ENCODE assay signal across 14 cellular contexts in the genomic region with DNA sequence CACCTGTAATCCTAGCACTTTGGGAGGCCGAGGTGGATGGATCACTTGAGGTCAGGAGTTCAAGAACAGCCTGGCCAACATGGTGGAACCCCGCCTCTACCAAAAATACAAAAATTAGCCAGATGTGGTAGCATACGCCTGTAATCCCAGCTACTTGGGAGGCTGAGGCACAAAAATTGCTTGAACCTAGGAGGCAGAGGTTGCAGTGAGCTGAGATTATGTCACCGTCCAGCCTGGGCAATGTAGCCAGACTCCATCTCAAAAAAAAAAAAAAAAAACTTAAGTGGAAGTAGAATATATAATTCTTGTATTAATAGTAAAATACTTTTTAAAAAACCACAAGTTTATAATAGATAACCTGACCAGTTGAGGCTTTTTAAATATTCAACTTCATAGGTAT. TPM values are rescaled to one million over a fixed set of nuclear protein-coding genes. Genes with fewer than 3 reads are reported as not detected.
"Had no signal": no experiment of that assay in that cellular context is flagged by ENCODE, and none has a peak within 500 bp of the region (broad histone marks: within the 10 kb centered on the region; RNA-seq: fewer than 3 reads in every experiment).

No MANE protein-coding gene starts in this region.

RNA-seq across cellular contexts. Expression of gene PLA2G12B, which starts 30.0 kb away (rescaled TPM):
- total RNA-seq: activated B cell treated with CpG ODN at 0.5 μM for 24 hours; activated CD4-positive, alpha-beta memory T cell treated with anti-CD3 and anti-CD28 coated beads for 36 hours; activated CD4-positive, alpha-beta memory T cell treated with anti-CD3 and anti-CD28 coated beads, Interleukin-2, amount 10 ng/mL, durations not matched to agents 7 days and 5 days; activated CD4-positive, alpha-beta T cell treated with anti-CD3 and anti-CD28 coated beads for 36 hours; activated CD4-positive, alpha-beta T cell treated with anti-CD3 and anti-CD28 coated beads, Interleukin-2, amount 10 ng/mL, durations not matched to agents 24 days and 14 days; activated CD4-positive, alpha-beta T cell treated with anti-CD3 and anti-CD28 coated beads, Interleukin-2, amount 10 ng/mL, durations not matched to agents 7 days and 5 days; activated CD8-positive, alpha-beta memory T cell treated with anti-CD3 and anti-CD28 coated beads for 36 hours; activated CD8-positive, alpha-beta memory T cell treated with anti-CD3 and anti-CD28 coated beads, Interleukin-2, amount 10 ng/mL, durations not matched to agents 7 days and 5 days; activated CD8-positive, alpha-beta T cell treated with anti-CD3 and anti-CD28 coated beads for 36 hours; activated CD8-positive, alpha-beta T cell treated with anti-CD3 and anti-CD28 coated beads, Interleukin-2, amount 10 ng/mL, durations not matched to agents 7 days and 5 days; T-helper 1 cell treated with Interleukin-12 subunit alpha and Interleukin-12 subunit beta and Interleukin-4 antibody, amounts not matched to agents 30 ng/mL and 1 ng/mL, for 36 hours; T-helper 17 cell; T-helper 2 cell treated with Interferon-gamma antibody and Interleukin-4, amounts not matched to agents 100 ng/mL and 5 ng/mL, for 36 hours; WTC11 had no signal
